Comparison of ENCODE assay signal across 8 cellular contexts in genomic region chr11:65817312-65817814, GRCh38. TPM values are rescaled to one million over a fixed set of nuclear protein-coding genes. Genes with fewer than 3 reads are reported as not detected.
DNase-seq lines count a peak whose midpoint lies in the region; ATAC-seq, FAIRE-seq and TF ChIP-seq lines count a peak whose summit lies in the region.

No MANE protein-coding gene starts in this region.

- H3K9me2 ChIP-seq in PC-9 (ENCODE audit: insufficient read depth) = no peaks in the 10 kb centered on the region

- H2BK120ac ChIP-seq in trophoblast cell (ENCODE audit: insufficient read depth, low read length, poor library complexity) = peak overlapping the region; percentile 4

- DNase-seq in ELR (ENCODE audit: low read depth) (peak; percentile 14), PC-9 (no peak), epithelial cell of prostate (ENCODE audit: low read depth, low spot score) (no peak), trophoblast cell (no peak), cortex of kidney (lab: John Stamatoyannopoulos, UW) (no peak), urothelium cell line (ENCODE audit: low spot score) (no peak)

- H3K27ac ChIP-seq in PC-9 (peak overlapping the region; percentile 55), epithelial cell of prostate (peak overlapping the region; percentile 84), trophoblast cell (ENCODE audit: low read depth, low read length) (no peak overlapping the region)

- POLR2A ChIA-PET in PC-9 (lab: Charles Lee; ENCODE audit: unreplicated experiment) = interaction anchor here (0.6 to 0.7 kb wide), 2 partner anchors 105 to 154 kb away, joined by 6 to 10 read pairs; no protein-coding TSS in a partner anchor

- no peak overlapping the region for H2BK12ac ChIP-seq in trophoblast cell (ENCODE audit: low read length)

- no peak for FAIRE-seq in urothelium cell line (lab: Jason Lieb, UNC)

- no peak overlapping the region for H3K14ac ChIP-seq in trophoblast cell (ENCODE audit: low read length)

- no peak overlapping the region for H3K18ac ChIP-seq in trophoblast cell (ENCODE audit: low read length)

- H4K12ac ChIP-seq in trophoblast cell (ENCODE audit: low read depth, low read length) = no peak overlapping the region

- H3K27me3 ChIP-seq in PC-9 (ENCODE audit: insufficient read depth, low read depth) (no peaks in the 10 kb centered on the region), trophoblast cell (ENCODE audit: insufficient read depth, low read length) (no peaks in the 10 kb centered on the region)

- H4K20me1 ChIP-seq in PC-9 (ENCODE audit: insufficient read depth) = no peaks in the 10 kb centered on the region

- H2BK5ac ChIP-seq in trophoblast cell (ENCODE audit: low read depth, low read length, poor library complexity) = no peak overlapping the region

- H3K9me3 ChIP-seq in PC-9 (ENCODE audit: insufficient read depth, low read depth) = no peaks in the 10 kb centered on the region
- no peaks in the 10 kb centered on the region for H3K9me3 ChIP-seq in trophoblast cell (ENCODE audit: insufficient read depth, low read depth, low read length)

- no peak overlapping the region for H3K23ac ChIP-seq in trophoblast cell (ENCODE audit: low read length)

- peaks cover 12% of the 10 kb centered on the region for H3K79me1 ChIP-seq in trophoblast cell (ENCODE audit: low read length)

- no CpG with 5 or more reads among the region's 5 CpGs for WGBS in trophoblast cell (ENCODE audit: extremely low coverage, insufficient coverage, insufficient read length)

- CTCF ChIA-PET in PC-9 (lab: Charles Lee) = interaction anchor here (1.6 to 2.7 kb wide), 2 partner anchors 38 to 105 kb away, joined by 10 to 16 read pairs; partner anchors contain the start of gene KAT5

- H3K4me3 ChIP-seq in PC-9 (peak overlapping the region; percentile 70), trophoblast cell (ENCODE audit: low read depth, low read length) (no peak overlapping the region)

- H3K4ac ChIP-seq in trophoblast cell (ENCODE audit: low read depth, low read length) = peak overlapping the region; percentile 49

- H4K8ac ChIP-seq in trophoblast cell (ENCODE audit: low read depth, low read length) = no peak overlapping the region

- TSS peak; percentile 60 for BruUV-seq in PC-9 (replicated peaks; lab: Mats Ljungman, UMichigan)

- H3K79me2 ChIP-seq in PC-9 (ENCODE audit: low read depth) (no peaks in the 10 kb centered on the region), trophoblast cell (ENCODE audit: control insufficient read depth, insufficient read depth, low read length, poor library complexity) (no peaks in the 10 kb centered on the region)

- H2AFZ ChIP-seq in PC-9 (peak overlapping the region; percentile 84), trophoblast cell (ENCODE audit: insufficient read depth, low read length, poor library complexity) (no peak overlapping the region)

- no peak for TF ChIP-seq CTCF in PC-9 (conservative IDR thresholded peaks at IDR 0.05)

- H3K4me2 ChIP-seq in PC-9 (peak overlapping the region; percentile 83), trophoblast cell (ENCODE audit: low read length) (peak overlapping the region; percentile 37)

- H3K4me1 ChIP-seq in PC-9 (replicated peaks; ENCODE audit: insufficient read depth) (peaks cover 8% of the 10 kb centered on the region; the same call in 1 of the 2 replicates), trophoblast cell (ENCODE audit: control insufficient read depth in 1 of 2, insufficient read depth in 2 of 2, low read length in 2 of 2) (peaks cover 0 to 4% of the 10 kb centered on the region in 2 experiments)

- peak overlapping the region; percentile 83 for H4K91ac ChIP-seq in trophoblast cell (ENCODE audit: low read depth, low read length)

- no peaks in the 10 kb centered on the region for H3K36me3 ChIP-seq in PC-9 (ENCODE audit: low read depth)
- no peaks in the 10 kb centered on the region for H3K36me3 ChIP-seq in trophoblast cell (ENCODE audit: control insufficient read depth in 1 of 2, insufficient read depth in 2 of 2, low read length in 2 of 2)

- peaks cover 7% of the 10 kb centered on the region for H3F3A ChIP-seq in PC-9 (ENCODE audit: insufficient read depth, low read depth)

- ATAC-seq in HG02623 (IDR thresholded peaks at IDR 0.05; ENCODE audit: unreplicated experiment) (no peak), HG03196 (IDR thresholded peaks at IDR 0.05; ENCODE audit: unreplicated experiment) (no peak)

- H2AK5ac ChIP-seq in trophoblast cell (ENCODE audit: low read length) = no peak overlapping the region

- H3K9ac ChIP-seq in trophoblast cell (ENCODE audit: low read length) = no peak overlapping the region

- intact Hi-C loops in PC-9 (cut with micrococcal nuclease; ENCODE audit: unreplicated experiment) = loop anchor here (1.0 to 5.0 kb wide), 3 partner anchors 37 to 180 kb away; partner anchors contain the start of genes AP5B1 and SIPA1

RNA-seq across cellular contexts. Expression of gene SNX32, which starts 16.4 kb away (rescaled TPM):
- not detected in 2 replicates for total RNA-seq in PC-9 (2021)
- 0.22 and 0.27 TPM in 2 replicates for polyA plus RNA-seq in trophoblast cell (2013)

RNA-seq across cellular contexts. Expression of gene OVOL1, which starts 30.5 kb away (rescaled TPM):
- 10.2 and 10.5 TPM in 2 replicates for total RNA-seq in PC-9 (2021)
- 74.8 and 82.7 TPM in 2 replicates for polyA plus RNA-seq in trophoblast cell (2013)

RNA-seq across cellular contexts. Expression of gene AP5B1, which starts 36.6 kb away (rescaled TPM):
- total RNA-seq in PC-9 (2021) = 20.8 and 28.0 TPM in 2 replicates
- polyA plus RNA-seq in trophoblast cell (2013) = 13.5 and 14.6 TPM in 2 replicates

RNA-seq across cellular contexts. Expression of gene CFL1, which starts 40.6 kb away (rescaled TPM):
- total RNA-seq in PC-9 (2021) = 1,598 and 1,798 TPM in 2 replicates
- polyA plus RNA-seq in trophoblast cell (2013) = 1,240 and 1,283 TPM in 2 replicates

RNA-seq across cellular contexts. Expression of gene MUS81, which starts 42.9 kb away (rescaled TPM):
- total RNA-seq in PC-9 (2021) = 62.7 and 64.2 TPM in 2 replicates
- polyA plus RNA-seq in trophoblast cell (2013) = 47.4 and 48.0 TPM in 2 replicates
